5 cellular contexts compared by ENCODE assay signal in genomic region chr1:165014753-165015152, GRCh38.
"Had no signal": no experiment of that assay in that cellular context is flagged by ENCODE, and none has a peak within 500 bp of the region (broad histone marks: within the 10 kb centered on the region; RNA-seq: fewer than 3 reads in every experiment).

No MANE protein-coding gene starts in this region.

- H3K4me3 ChIP-seq: GM23338, K562 had no signal

- H3K4me1 Mint-ChIP-seq: GM23338, H9 had no signal

- H3K27ac Mint-ChIP-seq: GM23338, H9 had no signal

- H3K4me2 ChIP-seq: GM23338 had no signal

- H3K4me3 Mint-ChIP-seq: GM23338, H9 had no signal

- ATAC-seq: GM23338, K562 had no signal

- H2AFZ ChIP-seq: GM23338 had no signal

- DNase-seq: H9, HCEC 1CT, IMR-90 had no signal
